In the genomic region with DNA sequence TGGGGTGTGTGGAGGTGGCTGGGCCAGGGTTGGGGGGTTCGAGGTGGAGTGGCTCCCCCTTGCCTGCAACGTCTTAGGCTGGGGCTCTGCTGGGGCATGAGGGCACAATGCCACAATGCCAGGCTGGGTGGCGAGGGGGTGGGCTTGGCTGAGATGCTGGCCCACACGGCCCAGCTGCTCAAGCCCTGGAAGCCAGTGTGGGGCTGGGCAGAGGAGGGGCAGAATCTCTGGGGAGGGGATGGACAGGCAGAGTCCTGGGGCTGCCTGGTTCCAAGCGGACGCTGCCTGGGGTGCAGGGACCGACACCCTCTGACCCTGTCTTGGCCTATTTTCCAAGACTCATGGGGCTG, we compare ENCODE assay signal across 27 cellular contexts. TPM values are rescaled to one million over a fixed set of nuclear protein-coding genes. Genes with fewer than 3 reads are reported as not detected.
A peak's percentile ranks its signal among the peaks of the same experiment; 100 is the strongest.
DNase-seq lines count a peak whose midpoint lies in the region; ATAC-seq and TF ChIP-seq lines count a peak whose summit lies in the region.
"Had no signal": no experiment of that assay in that cellular context is flagged by ENCODE, and none has a peak within 500 bp of the region (broad histone marks: within the 10 kb centered on the region; RNA-seq: fewer than 3 reads in every experiment).

No MANE protein-coding gene starts in this region.

- ATAC-seq in Right ventricle myocardium inferior: no peak
- ATAC-seq in left ventricle myocardium superior: no peak
- ATAC-seq in HG03095 (IDR thresholded peaks at IDR 0.05; ENCODE audit: unreplicated experiment): no peak
- ATAC-seq in GM18867 (IDR thresholded peaks at IDR 0.05; ENCODE audit: unreplicated experiment): no peak
- ATAC-seq: CD8-positive, alpha-beta T cell; HepG2; K562 had no signal

- H3K27me3 ChIP-seq in brain microvascular endothelial cell (replicated peaks): peaks cover 5% of the 10 kb centered on the region
- H3K27me3 ChIP-seq: Peyer's patch, SJCRH30 had no signal

- intact Hi-C loops in Right ventricle myocardium inferior (cut with DNase I): no loop called here
- intact Hi-C loops in left ventricle myocardium superior (cut with micrococcal nuclease): no loop called here

- no peaks in the 10 kb centered on the region for H3K36me3 ChIP-seq in brain microvascular endothelial cell (replicated peaks)
- H3K36me3 ChIP-seq: MG63, Peyer's patch, SJCRH30 had no signal

- TF ChIP-seq CTCF in brain microvascular endothelial cell (IDR thresholded peaks at IDR 0.05; ENCODE audit: low read depth, low read length, missing control alignments): no peak

- in situ Hi-C loops in brain microvascular endothelial cell (cut with HindIII; ENCODE audit: low pct_ligation_motif_present, low sequenced_read_pairs): loop anchor here (5.0 kb wide), 1 partner anchor 58 kb away; no protein-coding TSS in a partner anchor

- H3K4me3 ChIP-seq in brain microvascular endothelial cell (ENCODE audit: low read depth, low read length): no peak overlapping the region
- H3K4me3 ChIP-seq: K562, MG63, Peyer's patch, SJCRH30 had no signal

- DNase-seq in Right ventricle myocardium inferior (ENCODE audit: missing footprints) (peak; percentile 11), left ventricle myocardium superior (no peak), hypothalamus (lab: John Stamatoyannopoulos, UW) (peak in 28 of 51 donors; percentile 22 to 90 (median 63)), pons (ENCODE audit: low spot score) (peak; percentile 42), foreskin melanocyte (no peak), brain microvascular endothelial cell (no peak)
- DNase-seq: 8988T; Calu3; CD8-positive, alpha-beta T cell; DMS153; GDM1; MG63; NCI-H1417; NCI-H187 treated with DMSO at 0.1 percent for 48 hours; NCI-H2107; NCI-H2227 treated with DMSO at 0.1 percent for 48 hours; NCI-H510A treated with DMSO at 0.1 percent for 48 hours; NCI-H774; Peyer's patch; SJCRH30 had no signal

- H3K27ac ChIP-seq in brain microvascular endothelial cell: no peak overlapping the region
- H3K27ac ChIP-seq: HL-60, Peyer's patch, SJCRH30 had no signal

RNA-seq across cellular contexts. Expression of a gene that starts 37.5 kb away (rescaled TPM):
- total RNA-seq in Right ventricle myocardium inferior (14.7 TPM), left ventricle myocardium superior (25.8 TPM)
- total RNA-seq: Calu3; CD8-positive, alpha-beta T cell; Daoy; K562; OCI-LY7 had no signal

RNA-seq across cellular contexts. Expression of a gene that starts 53.5 kb away (rescaled TPM):
- 0.89 TPM for total RNA-seq in Right ventricle myocardium inferior
- 0.47 TPM for total RNA-seq in left ventricle myocardium superior

Comparison
In these comparisons a context has a peak if more than half of its experiments do, and no peak if none do; other contexts are left out.
1. DNase-seq: peak in Right ventricle myocardium inferior (single experiment), hypothalamus (28 of 51) and pons (single experiment); none in left ventricle myocardium superior (single experiment), foreskin melanocyte (single experiment) and brain microvascular endothelial cell (single experiment).